In the genomic region with DNA sequence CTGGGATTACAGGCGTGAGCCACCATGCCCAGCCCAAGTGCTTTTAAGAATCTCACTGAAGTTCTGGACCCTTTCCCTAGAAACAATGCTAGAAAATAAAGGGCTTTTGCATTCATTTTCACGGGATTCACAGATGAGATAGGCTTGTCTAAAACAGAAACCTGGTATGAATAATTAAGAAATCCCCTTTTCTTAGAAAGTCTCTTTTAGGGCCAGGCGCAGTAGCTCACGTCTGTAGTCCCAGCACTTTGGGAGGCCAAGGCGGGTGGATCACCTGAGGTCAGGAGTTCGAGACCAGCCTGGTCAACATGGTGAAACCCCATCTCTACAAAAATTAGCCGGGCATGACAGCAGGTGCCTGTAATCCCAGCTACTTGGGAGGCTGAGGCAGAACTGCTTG, we compare ENCODE assay signal across 8 cellular contexts. TPM values are rescaled to one million over a fixed set of nuclear protein-coding genes. Genes with fewer than 3 reads are reported as not detected.
"Had no signal": no experiment of that assay in that cellular context is flagged by ENCODE, and none has a peak within 500 bp of the region (broad histone marks: within the 10 kb centered on the region; RNA-seq: fewer than 3 reads in every experiment).

No MANE protein-coding gene starts in this region.

RNA-seq across cellular contexts. Expression of a gene that starts 26.4 kb away (rescaled TPM):
- total RNA-seq: esophagus muscularis mucosa, fibroblast of villous mesenchyme, heart right ventricle, mucosa of descending colon, osteoblast, pulmonary artery endothelial cell, sigmoid colon, thyroid gland had no signal
